ENCODE assay signal across 25 cellular contexts in the genomic region with DNA sequence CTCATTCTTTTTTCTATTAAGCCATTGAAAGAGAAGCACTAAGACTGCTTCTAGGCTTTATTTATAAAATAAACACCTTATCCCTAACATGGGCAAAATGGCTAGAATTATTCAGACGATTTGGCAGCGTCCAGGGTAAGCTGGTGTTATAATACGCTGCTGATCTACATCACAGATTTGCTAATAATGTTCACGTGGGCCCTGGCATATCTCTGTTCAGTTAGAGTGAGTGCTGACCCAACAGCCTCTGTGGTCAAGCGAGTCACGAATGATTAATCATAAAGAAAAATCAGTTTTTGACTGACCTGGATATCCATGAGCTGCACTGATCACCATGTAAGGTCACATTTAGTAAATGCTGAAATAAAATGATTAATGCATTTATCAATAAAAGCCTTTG. TPM values are rescaled to one million over a fixed set of nuclear protein-coding genes. Genes with fewer than 3 reads are reported as not detected.
DNase-seq lines count a peak whose midpoint lies in the region; ATAC-seq and TF ChIP-seq lines count a peak whose summit lies in the region.
"Had no signal": no experiment of that assay in that cellular context is flagged by ENCODE, and none has a peak within 500 bp of the region (broad histone marks: within the 10 kb centered on the region; RNA-seq: fewer than 3 reads in every experiment).

No MANE protein-coding gene starts in this region.

- H3K27ac ChIP-seq in brain microvascular endothelial cell: no peak overlapping the region
- H3K27ac ChIP-seq in osteoblast (ENCODE audit: low read depth, low read length): no peak overlapping the region
- H3K27ac ChIP-seq: dorsolateral prefrontal cortex, left lung had no signal

- H2AFZ ChIP-seq in osteoblast (ENCODE audit: low read length): no peak overlapping the region

- H3K4me3 ChIP-seq in MG63 (no peak overlapping the region), brain microvascular endothelial cell (ENCODE audit: low read depth, low read length) (no peak overlapping the region), osteoblast (ENCODE audit: insufficient read depth, low read length) (no peak overlapping the region)
- H3K4me3 ChIP-seq: dorsolateral prefrontal cortex, left lung had no signal

- no peak for ATAC-seq in stimulated activated memory B cell treated with anti-CD40 and anti-IgM and Interleukin-4, amounts not matched to agents 10 μg/mL and 1 μg/mL and 100 μg/mL, for 72 hours
- ATAC-seq: left lung had no signal

- no peaks in the 10 kb centered on the region for H3K79me2 ChIP-seq in osteoblast (ENCODE audit: insufficient read depth, low read length)

- no peak overlapping the region for H3K4me3 Mint-ChIP-seq in stimulated activated memory B cell treated with anti-CD40 and anti-IgM and Interleukin-4, amounts not matched to agents 10 μg/mL and 1 μg/mL and 100 μg/mL, for 72 hours
- H3K4me3 Mint-ChIP-seq: activated CD4-positive, alpha-beta T cell treated with anti-CD3 and anti-CD28 coated beads, Interleukin-2, amount 10 ng/mL, durations not matched to agents 7 days and 5 days; activated naive CD4-positive, alpha-beta T cell treated with anti-CD3 and anti-CD28 coated beads, Interleukin-2, amount 10 ng/mL, durations not matched to agents 7 days and 5 days; activated T-helper 1 cell treated with anti-CD3 and anti-CD28 coated beads, Interleukin-12 subunit alpha, Interleukin-12 subunit beta, Interleukin-2, Interleukin-4 antibody, amounts not matched to agents 30 ng/mL and 10 ng/mL and 1 ng/mL, durations not matched to agents 14 hours and 24 hours and 36 hours; CD14-positive monocyte; immature natural killer cell had no signal

- intact Hi-C loops in posterior vena cava (cut with DNase I): no loop called here

- H3K36me3 Mint-ChIP-seq in stimulated activated memory B cell treated with anti-CD40 and anti-IgM and Interleukin-4, amounts not matched to agents 10 μg/mL and 1 μg/mL and 100 μg/mL, for 72 hours: no peaks in the 10 kb centered on the region
- H3K36me3 Mint-ChIP-seq: activated naive CD4-positive, alpha-beta T cell treated with anti-CD3 and anti-CD28 coated beads, Interleukin-2, amount 10 ng/mL, durations not matched to agents 7 days and 5 days; CD14-positive monocyte; immature natural killer cell had no signal

- H4K20me1 ChIP-seq in osteoblast (ENCODE audit: insufficient read depth, low read length): no peaks in the 10 kb centered on the region

- H3K4me1 ChIP-seq in osteoblast (ENCODE audit: insufficient read depth, low read length): peaks cover 12% of the 10 kb centered on the region
- H3K4me1 ChIP-seq: left lung had no signal

- no peaks in the 10 kb centered on the region for H3K27me3 ChIP-seq in MG63
- H3K27me3 ChIP-seq in brain microvascular endothelial cell (replicated peaks): no peaks in the 10 kb centered on the region
- no peaks in the 10 kb centered on the region for H3K27me3 ChIP-seq in osteoblast (ENCODE audit: insufficient read depth, low read length)
- H3K27me3 ChIP-seq: dorsolateral prefrontal cortex, left lung had no signal

- TF ChIP-seq CTCF in brain microvascular endothelial cell (IDR thresholded peaks at IDR 0.05; ENCODE audit: low read depth, low read length, missing control alignments) (no peak), osteoblast (IDR thresholded peaks at IDR 0.05; ENCODE audit: extremely low read depth, low read depth, low read length) (no peak)

- no peaks in the 10 kb centered on the region for H3K9me3 ChIP-seq in MG63
- no peaks in the 10 kb centered on the region for H3K9me3 ChIP-seq in osteoblast (ENCODE audit: low read depth, low read length)
- H3K9me3 ChIP-seq: left lung had no signal

- no peaks in the 10 kb centered on the region for H3K4me1 Mint-ChIP-seq in stimulated activated memory B cell treated with anti-CD40 and anti-IgM and Interleukin-4, amounts not matched to agents 10 μg/mL and 1 μg/mL and 100 μg/mL, for 72 hours
- H3K4me1 Mint-ChIP-seq: activated CD4-positive, alpha-beta T cell treated with anti-CD3 and anti-CD28 coated beads, Interleukin-2, amount 10 ng/mL, durations not matched to agents 7 days and 5 days; activated naive CD4-positive, alpha-beta T cell treated with anti-CD3 and anti-CD28 coated beads, Interleukin-2, amount 10 ng/mL, durations not matched to agents 7 days and 5 days; CD14-positive monocyte; immature natural killer cell had no signal

- H3K9me3 Mint-ChIP-seq in stimulated activated memory B cell treated with anti-CD40 and anti-IgM and Interleukin-4, amounts not matched to agents 10 μg/mL and 1 μg/mL and 100 μg/mL, for 72 hours: no peaks in the 10 kb centered on the region
- H3K9me3 Mint-ChIP-seq: activated CD4-positive, alpha-beta T cell treated with anti-CD3 and anti-CD28 coated beads, Interleukin-2, amount 10 ng/mL, durations not matched to agents 7 days and 5 days; activated naive CD4-positive, alpha-beta T cell treated with anti-CD3 and anti-CD28 coated beads, Interleukin-2, amount 10 ng/mL, durations not matched to agents 7 days and 5 days; activated T-helper 1 cell treated with anti-CD3 and anti-CD28 coated beads, Interleukin-12 subunit alpha, Interleukin-12 subunit beta, Interleukin-2, Interleukin-4 antibody, amounts not matched to agents 30 ng/mL and 10 ng/mL and 1 ng/mL, durations not matched to agents 14 hours and 24 hours and 36 hours; CD14-positive monocyte; immature natural killer cell had no signal

- H3K4me2 ChIP-seq in osteoblast (ENCODE audit: insufficient read depth, low read length): peak overlapping the region; percentile 30

- no peaks in the 10 kb centered on the region for H3K36me3 ChIP-seq in MG63
- no peaks in the 10 kb centered on the region for H3K36me3 ChIP-seq in brain microvascular endothelial cell (replicated peaks)
- no peaks in the 10 kb centered on the region for H3K36me3 ChIP-seq in osteoblast (ENCODE audit: insufficient read depth, low read length)
- H3K36me3 ChIP-seq: left lung had no signal

- in situ Hi-C loops in brain microvascular endothelial cell (cut with HindIII; ENCODE audit: low pct_ligation_motif_present, low sequenced_read_pairs): loop anchor here (25.0 kb wide), 1 partner anchor 253 kb away; a partner anchor contains a TSS

- DNase-seq in ELR (ENCODE audit: low read depth) (peak; percentile 79), MG63 (peak; percentile 17), brain microvascular endothelial cell (peak; percentile 69), osteoblast (ENCODE audit: insufficient read length, low spot score, missing footprints) (no peak), posterior vena cava (ENCODE audit: low spot score) (no peak), ureter (ENCODE audit: low spot score) (no peak)
- no peak for DNase-seq in stimulated activated CD4-positive, alpha-beta T cell treated with anti-CD3 and anti-CD28 coated beads, Interleukin-12 subunit alpha, Interleukin-12 subunit beta, amount 100 ng/mL, for 4 hours
- DNase-seq: activated CD4-positive, alpha-beta T cell treated with anti-CD3 and anti-CD28 coated beads, Interleukin-2, amount 10 ng/mL, durations not matched to agents 7 days and 5 days; activated naive CD4-positive, alpha-beta T cell treated with anti-CD3 and anti-CD28 coated beads, Interleukin-2, amount 10 ng/mL, durations not matched to agents 7 days and 5 days; aorta; dorsolateral prefrontal cortex; H7; hippocampal formation; immature natural killer cell; KG1; left lung; NCI-H1694 treated with DMSO at 0.1 percent for 48 hours; NCI-H2171 treated with DMSO at 0.1 percent for 48 hours; NCI-H69; retina; stimulated activated CD4-positive, alpha-beta T cell treated with anti-CD3 and anti-CD28 coated beads, Interleukin-4, amount 100 ng/mL, for 1 hour; stimulated activated naive CD4-positive, alpha-beta T cell had no signal

- no peak overlapping the region for H3K27ac Mint-ChIP-seq in stimulated activated memory B cell treated with anti-CD40 and anti-IgM and Interleukin-4, amounts not matched to agents 10 μg/mL and 1 μg/mL and 100 μg/mL, for 72 hours
- H3K27ac Mint-ChIP-seq: activated CD4-positive, alpha-beta T cell treated with anti-CD3 and anti-CD28 coated beads, Interleukin-2, amount 10 ng/mL, durations not matched to agents 7 days and 5 days; activated naive CD4-positive, alpha-beta T cell treated with anti-CD3 and anti-CD28 coated beads, Interleukin-2, amount 10 ng/mL, durations not matched to agents 7 days and 5 days; activated T-helper 1 cell treated with anti-CD3 and anti-CD28 coated beads, Interleukin-12 subunit alpha, Interleukin-12 subunit beta, Interleukin-2, Interleukin-4 antibody, amounts not matched to agents 30 ng/mL and 10 ng/mL and 1 ng/mL, durations not matched to agents 14 hours and 24 hours and 36 hours; CD14-positive monocyte; immature natural killer cell had no signal

- H3K27me3 Mint-ChIP-seq in stimulated activated memory B cell treated with anti-CD40 and anti-IgM and Interleukin-4, amounts not matched to agents 10 μg/mL and 1 μg/mL and 100 μg/mL, for 72 hours: no peaks in the 10 kb centered on the region
- H3K27me3 Mint-ChIP-seq: activated naive CD4-positive, alpha-beta T cell treated with anti-CD3 and anti-CD28 coated beads, Interleukin-2, amount 10 ng/mL, durations not matched to agents 7 days and 5 days had no signal

RNA-seq across cellular contexts. Expression of a gene that starts 28.4 kb away (rescaled TPM):
- 13.2 and 24.7 TPM in 2 replicates for total RNA-seq in MG63 (2014; rRNA removed; shearing (Covaris generic); ENCODE audit: low replicate concordance)
- total RNA-seq in osteoblast (25.7 and 32.7 TPM in 2 replicates), posterior vena cava (10 to 100 TPM; 18.6 to 20.7 TPM), ureter (29.0 TPM)

RNA-seq across cellular contexts. Expression of a gene that starts 54.9 kb away (rescaled TPM):
- 0.47 and 0.49 TPM in 2 replicates for total RNA-seq in MG63 (2014; rRNA removed; shearing (Covaris generic); ENCODE audit: low replicate concordance)
- total RNA-seq in osteoblast: 0.36 and 0.59 TPM in 2 replicates
- under 1 TPM; 0.57 to 0.60 TPM for total RNA-seq in posterior vena cava
- total RNA-seq in ureter: 1.4 TPM
- total RNA-seq: H7 had no signal

Comparison
In these comparisons a context has a peak if more than half of its experiments do, and no peak if none do; other contexts are left out.
1. DNase-seq: peak in ELR (single experiment), MG63 (single experiment) and brain microvascular endothelial cell (single experiment); none in osteoblast (single experiment), posterior vena cava (single experiment), ureter (single experiment) and stimulated activated CD4-positive, alpha-beta T cell treated with anti-CD3 and anti-CD28 coated beads, Interleukin-12 subunit alpha, Interleukin-12 subunit beta, amount 100 ng/mL, for 4 hours (single experiment).